Comparison of ENCODE assay signal across 1 cellular context in genomic region chr3:136235545-136235944, GRCh38.
TF ChIP-seq lines count a peak whose summit lies in the region.

No MANE protein-coding gene starts in this region.

TF ChIP-seq in GM23338, 12 proteins besides CTCF, POLR2A, EP300 and RAD21 (continued from another document):
- TF ChIP-seq, protein P1, sequence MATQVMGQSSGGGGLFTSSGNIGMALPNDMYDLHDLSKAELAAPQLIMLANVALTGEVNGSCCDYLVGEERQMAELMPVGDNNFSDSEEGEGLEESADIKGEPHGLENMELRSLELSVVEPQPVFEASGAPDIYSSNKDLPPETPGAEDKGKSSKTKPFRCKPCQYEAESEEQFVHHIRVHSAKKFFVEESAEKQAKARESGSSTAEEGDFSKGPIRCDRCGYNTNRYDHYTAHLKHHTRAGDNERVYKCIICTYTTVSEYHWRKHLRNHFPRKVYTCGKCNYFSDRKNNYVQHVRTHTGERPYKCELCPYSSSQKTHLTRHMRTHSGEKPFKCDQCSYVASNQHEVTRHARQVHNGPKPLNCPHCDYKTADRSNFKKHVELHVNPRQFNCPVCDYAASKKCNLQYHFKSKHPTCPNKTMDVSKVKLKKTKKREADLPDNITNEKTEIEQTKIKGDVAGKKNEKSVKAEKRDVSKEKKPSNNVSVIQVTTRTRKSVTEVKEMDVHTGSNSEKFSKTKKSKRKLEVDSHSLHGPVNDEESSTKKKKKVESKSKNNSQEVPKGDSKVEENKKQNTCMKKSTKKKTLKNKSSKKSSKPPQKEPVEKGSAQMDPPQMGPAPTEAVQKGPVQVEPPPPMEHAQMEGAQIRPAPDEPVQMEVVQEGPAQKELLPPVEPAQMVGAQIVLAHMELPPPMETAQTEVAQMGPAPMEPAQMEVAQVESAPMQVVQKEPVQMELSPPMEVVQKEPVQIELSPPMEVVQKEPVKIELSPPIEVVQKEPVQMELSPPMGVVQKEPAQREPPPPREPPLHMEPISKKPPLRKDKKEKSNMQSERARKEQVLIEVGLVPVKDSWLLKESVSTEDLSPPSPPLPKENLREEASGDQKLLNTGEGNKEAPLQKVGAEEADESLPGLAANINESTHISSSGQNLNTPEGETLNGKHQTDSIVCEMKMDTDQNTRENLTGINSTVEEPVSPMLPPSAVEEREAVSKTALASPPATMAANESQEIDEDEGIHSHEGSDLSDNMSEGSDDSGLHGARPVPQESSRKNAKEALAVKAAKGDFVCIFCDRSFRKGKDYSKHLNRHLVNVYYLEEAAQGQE (IDR thresholded peaks at IDR 0.05; ENCODE audit: unreplicated experiment), result no peak
- no peak for TF ChIP-seq JUNB (IDR thresholded peaks at IDR 0.05; ENCODE audit: unreplicated experiment)
- no peak for TF ChIP-seq EZH2 (IDR thresholded peaks at IDR 0.05; ENCODE audit: low read depth, unreplicated experiment)
- TF ChIP-seq, protein P2, sequence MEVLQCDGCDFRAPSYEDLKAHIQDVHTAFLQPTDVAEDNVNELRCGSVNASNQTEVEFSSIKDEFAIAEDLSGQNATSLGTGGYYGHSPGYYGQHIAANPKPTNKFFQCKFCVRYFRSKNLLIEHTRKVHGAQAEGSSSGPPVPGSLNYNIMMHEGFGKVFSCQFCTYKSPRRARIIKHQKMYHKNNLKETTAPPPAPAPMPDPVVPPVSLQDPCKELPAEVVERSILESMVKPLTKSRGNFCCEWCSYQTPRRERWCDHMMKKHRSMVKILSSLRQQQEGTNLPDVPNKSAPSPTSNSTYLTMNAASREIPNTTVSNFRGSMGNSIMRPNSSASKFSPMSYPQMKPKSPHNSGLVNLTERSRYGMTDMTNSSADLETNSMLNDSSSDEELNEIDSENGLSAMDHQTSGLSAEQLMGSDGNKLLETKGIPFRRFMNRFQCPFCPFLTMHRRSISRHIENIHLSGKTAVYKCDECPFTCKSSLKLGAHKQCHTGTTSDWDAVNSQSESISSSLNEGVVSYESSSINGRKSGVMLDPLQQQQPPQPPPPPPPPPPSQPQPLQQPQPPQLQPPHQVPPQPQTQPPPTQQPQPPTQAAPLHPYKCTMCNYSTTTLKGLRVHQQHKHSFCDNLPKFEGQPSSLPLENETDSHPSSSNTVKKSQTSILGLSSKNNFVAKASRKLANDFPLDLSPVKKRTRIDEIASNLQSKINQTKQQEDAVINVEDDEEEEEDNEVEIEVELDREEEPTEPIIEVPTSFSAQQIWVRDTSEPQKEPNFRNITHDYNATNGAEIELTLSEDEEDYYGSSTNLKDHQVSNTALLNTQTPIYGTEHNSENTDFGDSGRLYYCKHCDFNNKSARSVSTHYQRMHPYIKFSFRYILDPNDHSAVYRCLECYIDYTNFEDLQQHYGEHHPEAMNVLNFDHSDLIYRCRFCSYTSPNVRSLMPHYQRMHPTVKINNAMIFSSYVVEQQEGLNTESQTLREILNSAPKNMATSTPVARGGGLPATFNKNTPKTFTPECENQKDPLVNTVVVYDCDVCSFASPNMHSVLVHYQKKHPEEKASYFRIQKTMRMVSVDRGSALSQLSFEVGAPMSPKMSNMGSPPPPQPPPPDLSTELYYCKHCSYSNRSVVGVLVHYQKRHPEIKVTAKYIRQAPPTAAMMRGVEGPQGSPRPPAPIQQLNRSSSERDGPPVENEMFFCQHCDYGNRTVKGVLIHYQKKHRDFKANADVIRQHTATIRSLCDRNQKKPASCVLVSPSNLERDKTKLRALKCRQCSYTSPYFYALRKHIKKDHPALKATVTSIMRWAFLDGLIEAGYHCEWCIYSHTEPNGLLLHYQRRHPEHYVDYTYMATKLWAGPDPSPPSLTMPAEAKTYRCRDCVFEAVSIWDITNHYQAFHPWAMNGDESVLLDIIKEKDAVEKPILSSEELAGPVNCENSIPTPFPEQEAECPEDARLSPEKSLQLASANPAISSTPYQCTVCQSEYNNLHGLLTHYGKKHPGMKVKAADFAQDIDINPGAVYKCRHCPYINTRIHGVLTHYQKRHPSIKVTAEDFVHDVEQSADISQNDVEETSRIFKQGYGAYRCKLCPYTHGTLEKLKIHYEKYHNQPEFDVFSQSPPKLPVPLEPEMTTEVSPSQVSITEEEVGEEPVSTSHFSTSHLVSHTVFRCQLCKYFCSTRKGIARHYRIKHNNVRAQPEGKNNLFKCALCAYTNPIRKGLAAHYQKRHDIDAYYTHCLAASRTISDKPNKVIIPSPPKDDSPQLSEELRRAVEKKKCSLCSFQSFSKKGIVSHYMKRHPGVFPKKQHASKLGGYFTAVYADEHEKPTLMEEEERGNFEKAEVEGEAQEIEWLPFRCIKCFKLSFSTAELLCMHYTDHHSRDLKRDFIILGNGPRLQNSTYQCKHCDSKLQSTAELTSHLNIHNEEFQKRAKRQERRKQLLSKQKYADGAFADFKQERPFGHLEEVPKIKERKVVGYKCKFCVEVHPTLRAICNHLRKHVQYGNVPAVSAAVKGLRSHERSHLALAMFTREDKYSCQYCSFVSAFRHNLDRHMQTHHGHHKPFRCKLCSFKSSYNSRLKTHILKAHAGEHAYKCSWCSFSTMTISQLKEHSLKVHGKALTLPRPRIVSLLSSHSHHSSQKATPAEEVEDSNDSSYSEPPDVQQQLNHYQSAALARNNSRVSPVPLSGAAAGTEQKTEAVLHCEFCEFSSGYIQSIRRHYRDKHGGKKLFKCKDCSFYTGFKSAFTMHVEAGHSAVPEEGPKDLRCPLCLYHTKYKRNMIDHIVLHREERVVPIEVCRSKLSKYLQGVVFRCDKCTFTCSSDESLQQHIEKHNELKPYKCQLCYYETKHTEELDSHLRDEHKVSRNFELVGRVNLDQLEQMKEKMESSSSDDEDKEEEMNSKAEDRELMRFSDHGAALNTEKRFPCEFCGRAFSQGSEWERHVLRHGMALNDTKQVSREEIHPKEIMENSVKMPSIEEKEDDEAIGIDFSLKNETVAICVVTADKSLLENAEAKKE (CRISPR knock-in tag; IDR thresholded peaks at IDR 0.05), result no peak
- no peak for TF ChIP-seq ZNF114 (CRISPR knock-in tag; IDR thresholded peaks at IDR 0.05)
- TF ChIP-seq, protein P3, sequence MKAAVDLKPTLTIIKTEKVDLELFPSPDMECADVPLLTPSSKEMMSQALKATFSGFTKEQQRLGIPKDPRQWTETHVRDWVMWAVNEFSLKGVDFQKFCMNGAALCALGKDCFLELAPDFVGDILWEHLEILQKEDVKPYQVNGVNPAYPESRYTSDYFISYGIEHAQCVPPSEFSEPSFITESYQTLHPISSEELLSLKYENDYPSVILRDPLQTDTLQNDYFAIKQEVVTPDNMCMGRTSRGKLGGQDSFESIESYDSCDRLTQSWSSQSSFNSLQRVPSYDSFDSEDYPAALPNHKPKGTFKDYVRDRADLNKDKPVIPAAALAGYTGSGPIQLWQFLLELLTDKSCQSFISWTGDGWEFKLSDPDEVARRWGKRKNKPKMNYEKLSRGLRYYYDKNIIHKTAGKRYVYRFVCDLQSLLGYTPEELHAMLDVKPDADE (IDR thresholded peaks at IDR 0.05), result no peak
- TF ChIP-seq STAT1 (IDR thresholded peaks at IDR 0.05; ENCODE audit: unreplicated experiment), result no peak
